Comparison of ENCODE assay signal across 26 cellular contexts in the genomic region with DNA sequence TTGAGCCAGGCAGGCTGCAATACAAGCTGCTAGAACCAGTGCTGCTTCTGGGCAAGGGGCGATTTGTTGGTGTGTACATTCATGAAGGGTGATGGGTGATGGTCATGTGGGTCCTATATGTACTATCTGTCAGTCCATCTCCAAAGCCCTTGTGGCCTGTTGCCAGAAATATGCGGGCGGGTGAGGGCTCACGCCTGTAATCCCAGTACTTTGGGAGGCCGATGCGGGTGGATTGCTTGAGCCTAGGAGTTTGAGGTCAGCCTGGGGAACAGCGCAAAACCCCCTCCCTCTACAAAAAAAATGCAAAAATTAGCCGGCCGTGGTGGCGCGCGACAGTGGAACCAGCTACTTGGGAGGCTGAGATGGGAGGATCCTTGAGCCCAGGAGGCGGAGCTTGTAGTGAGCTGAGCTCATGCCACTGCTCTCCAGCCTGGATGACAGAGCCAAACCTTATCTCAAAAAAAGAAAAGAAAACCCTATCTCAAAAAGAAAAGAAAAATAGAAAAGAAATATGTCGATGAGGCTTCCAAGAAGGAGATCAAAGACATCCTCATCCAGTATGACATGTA. TPM values are rescaled to one million over a fixed set of nuclear protein-coding genes. Genes with fewer than 3 reads are reported as not detected.
"Had no signal": no experiment of that assay in that cellular context is flagged by ENCODE, and none has a peak within 500 bp of the region (broad histone marks: within the 10 kb centered on the region; RNA-seq: fewer than 3 reads in every experiment).

No MANE protein-coding gene starts in this region.

- H3K27ac ChIP-seq: neural progenitor cell, neutrophil, pancreas, prostate gland, right lobe of liver, sigmoid colon, suprapubic skin, testis, tibial artery, transverse colon, upper lobe of left lung, vagina had no signal

- H3K9ac ChIP-seq: neural progenitor cell had no signal

- H3K27me3 ChIP-seq: neural progenitor cell, neutrophil, pancreas, right lobe of liver, sigmoid colon, suprapubic skin, testis, tibial artery, transverse colon, upper lobe of left lung, vagina had no signal

- H3K36me3 ChIP-seq: neural progenitor cell, neutrophil, pancreas, prostate gland, right lobe of liver, sigmoid colon, suprapubic skin, tibial artery, transverse colon, upper lobe of left lung, vagina had no signal

- DNase-seq: naive thymus-derived CD4-positive, alpha-beta T cell; natural killer cell; nucleus accumbens; pancreas; retina; right cardiac atrium; right lobe of liver; sigmoid colon; small intestine; stimulated activated CD4-positive, alpha-beta T cell treated with anti-CD3 and anti-CD28 coated beads, Interleukin-15, amount 100 ng/mL, for 24 hours; stimulated activated CD4-positive, alpha-beta T cell treated with anti-CD3 and anti-CD28 coated beads, Interleukin-2, amount 100 ng/mL, for 24 hours; stimulated activated CD4-positive, alpha-beta T cell treated with anti-CD3 and anti-CD28 coated beads, Interleukin-2, amount 100 ng/mL, for 48 hours; stimulated activated CD4-positive, alpha-beta T cell treated with anti-CD3 and anti-CD28 coated beads, Interleukin-4, amount 100 ng/mL, for 24 hours; stimulated activated naive CD4-positive, alpha-beta T cell; stimulated activated naive CD8-positive, alpha-beta T cell treated with anti-CD3 and anti-CD28 coated beads, Interleukin-15, amount 100 ng/mL, for 72 hours; stimulated activated naive CD8-positive, alpha-beta T cell treated with anti-CD3 and anti-CD28 coated beads, Interleukin-15, Interleukin-2, amounts not matched to agents 100 U/mL and 50 U/mL, for 24 hours; substantia nigra; testis; tibial artery; transverse colon; upper lobe of left lung had no signal

- H2AFZ ChIP-seq: neural progenitor cell had no signal

- H3K4me1 ChIP-seq: neural progenitor cell, pancreas, prostate gland, right lobe of liver, sigmoid colon, testis, upper lobe of left lung, vagina had no signal

- H3K9me3 ChIP-seq: neutrophil, pancreas, prostate gland, right lobe of liver, sigmoid colon, suprapubic skin, testis, tibial artery, transverse colon, upper lobe of left lung, vagina had no signal

- H3K4me2 ChIP-seq: neural progenitor cell had no signal

- H3K4me3 ChIP-seq: neural progenitor cell, pancreas, prostate gland, right lobe of liver, sigmoid colon, suprapubic skin, testis, tibial artery, transverse colon, upper lobe of left lung, vagina had no signal

RNA-seq across cellular contexts. Expression of a gene that starts 45.0 kb away (rescaled TPM):
- polyA plus RNA-seq: naive thymus-derived CD4-positive, alpha-beta T cell had no signal
